In the genomic region with DNA sequence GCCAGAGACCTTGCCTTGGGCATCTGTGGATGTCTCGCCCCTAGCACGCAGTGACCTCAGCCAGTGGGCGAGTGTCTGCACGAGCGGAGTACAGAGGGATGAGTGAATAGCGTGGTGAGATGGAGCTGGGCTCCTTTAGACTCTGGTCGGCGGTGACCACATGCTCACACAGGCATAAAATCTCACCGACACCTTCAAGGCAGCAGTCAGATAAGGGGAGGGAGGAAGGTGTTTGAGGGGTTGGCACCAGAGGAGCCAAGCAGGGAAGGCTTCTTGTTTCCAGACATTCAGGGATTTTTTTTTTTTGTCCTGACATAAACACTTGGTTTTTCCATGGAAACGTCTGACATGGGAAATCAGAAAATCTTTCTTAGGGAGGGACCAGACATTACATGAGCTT, we compare ENCODE assay signal across 11 cellular contexts. TPM values are rescaled to one million over a fixed set of nuclear protein-coding genes. Genes with fewer than 3 reads are reported as not detected.
DNase-seq lines count a peak whose midpoint lies in the region; ATAC-seq and TF ChIP-seq lines count a peak whose summit lies in the region.
"Had no signal": no experiment of that assay in that cellular context is flagged by ENCODE, and none has a peak within 500 bp of the region (broad histone marks: within the 10 kb centered on the region; RNA-seq: fewer than 3 reads in every experiment).

No MANE protein-coding gene starts in this region.

- H3K9me3 ChIP-seq in fibroblast of lung (ENCODE audit: control insufficient read depth, insufficient read depth, low read depth, low read length) (no peaks in the 10 kb centered on the region), vagina (no peaks in the 10 kb centered on the region)
- H3K9me3 ChIP-seq: SJSA1 had no signal

- no peak overlapping the region for H3K4me3 Mint-ChIP-seq in osteocyte (ENCODE audit: unreplicated experiment)

- intact Hi-C loops in vagina (cut with DNase I) = no loop called here

- CTCF ChIA-PET in GM10248 (lab: Yijun Ruan, JAX) = interaction anchor here (1.2 to 1.4 kb wide), 2 partner anchors 14 to 17 kb away, joined by 3 read pairs; no protein-coding TSS in a partner anchor

- DNase-seq in DMS53 (lab: John Stamatoyannopoulos, UW) (peak; percentile 39), DMS53 treated with DMSO at 0.1 percent for 48 hours (lab: John Stamatoyannopoulos, UW; ENCODE audit: unreplicated experiment) (no peak), fibroblast of lung (ENCODE audit: low read depth in 2 of 2) (peak; percentile 30 to 56), osteocyte (ENCODE audit: extremely low spot score, unreplicated experiment) (no peak), vagina (ENCODE audit: extremely low spot score in 2 of 2) (no peak), C1 segment of cervical spinal cord (lab: John Stamatoyannopoulos, UW) (no peak), GM10248 (ENCODE audit: extremely low spot score) (no peak)

- H3K36me3 Mint-ChIP-seq in osteocyte (ENCODE audit: unreplicated experiment) = no peaks in the 10 kb centered on the region

- peak overlapping the region; percentile 69 for H3K27ac ChIP-seq in fibroblast of lung (ENCODE audit: insufficient read depth, low read length)
- peak overlapping the region; percentile 62 for H3K27ac ChIP-seq in vagina
- H3K27ac ChIP-seq: 22Rv1, cardiac muscle cell, SJSA1 had no signal

- peaks cover 5% of the 10 kb centered on the region for H3K9me3 Mint-ChIP-seq in osteocyte (ENCODE audit: unreplicated experiment)

- peaks cover 27% of the 10 kb centered on the region for H3K4me1 Mint-ChIP-seq in osteocyte (ENCODE audit: unreplicated experiment)

- H4K20me1 ChIP-seq in fibroblast of lung (ENCODE audit: control insufficient read depth, extremely low read depth, insufficient read depth, low read length) = no peaks in the 10 kb centered on the region

- H3K36me3 ChIP-seq in fibroblast of lung (ENCODE audit: control insufficient read depth, insufficient read depth, low read length) (no peaks in the 10 kb centered on the region), vagina (no peaks in the 10 kb centered on the region)
- H3K36me3 ChIP-seq: cardiac muscle cell, SJSA1 had no signal

- peak overlapping the region; percentile 0 for H3K9ac ChIP-seq in fibroblast of lung (ENCODE audit: insufficient read depth, low read length)

- H3K27ac Mint-ChIP-seq in osteocyte (ENCODE audit: unreplicated experiment) = peak overlapping the region; percentile 93

- H3K79me2 ChIP-seq in fibroblast of lung (ENCODE audit: control insufficient read depth, insufficient read depth, low read length) = no peaks in the 10 kb centered on the region

- H3K4me3 ChIP-seq in fibroblast of lung (replicated peaks in 1 of 4; ENCODE audit: control extremely low read depth in 1 of 4, insufficient read depth in 1 of 4, low read depth in 3 of 4, low read length in 4 of 4) (no peak overlapping the region), vagina (no peak overlapping the region)
- H3K4me3 ChIP-seq: cardiac muscle cell, SJSA1 had no signal

- no peak for ATAC-seq in GM18505 (IDR thresholded peaks at IDR 0.05; ENCODE audit: unreplicated experiment)

- peaks cover 22% of the 10 kb centered on the region for H3K4me1 ChIP-seq in fibroblast of lung (ENCODE audit: control insufficient read depth, extremely low read depth, insufficient read depth, low read length)
- peaks cover 29% of the 10 kb centered on the region for H3K4me1 ChIP-seq in vagina
- H3K4me1 ChIP-seq: SJSA1 had no signal

- no peaks in the 10 kb centered on the region for H3K27me3 Mint-ChIP-seq in osteocyte (ENCODE audit: unreplicated experiment)

- TF ChIP-seq CTCF in fibroblast of lung (conservative IDR thresholded peaks at IDR 0.05 in 1 of 2, IDR thresholded peaks at IDR 0.05 in 1 of 2; ENCODE audit: low read depth in 1 of 2, low read length in 2 of 2) (no peak), osteocyte (IDR thresholded peaks at IDR 0.05) (no peak), vagina (IDR thresholded peaks at IDR 0.05) (no peak), GM10248 (IDR thresholded peaks at IDR 0.05; ENCODE audit: control extremely low read depth, extremely low read depth, low read depth, missing control alignments) (no peak)

- H3K27me3 ChIP-seq in fibroblast of lung (ENCODE audit: control insufficient read depth, insufficient read depth, low read length) = no peaks in the 10 kb centered on the region
- H3K27me3 ChIP-seq in vagina = no peaks in the 10 kb centered on the region
- H3K27me3 ChIP-seq: cardiac muscle cell, SJSA1 had no signal

- TF ChIP-seq POLR2A in vagina (IDR thresholded peaks at IDR 0.05) (no peak), GM18505 (IDR thresholded peaks at IDR 0.05; ENCODE audit: borderline replicate concordance, extremely low read depth, insufficient read depth, insufficient read length) (no peak)

- peak overlapping the region; percentile 19 for H3K4me2 ChIP-seq in fibroblast of lung (ENCODE audit: extremely low read depth, insufficient read depth, low read length)

- POLR2A ChIA-PET in GM10248 (lab: Yijun Ruan, JAX) = no interaction called here

- peak overlapping the region; percentile 3 for H2AFZ ChIP-seq in fibroblast of lung (ENCODE audit: low read length)

RNA-seq across cellular contexts. Expression of a gene that starts 35.8 kb away (rescaled TPM):
- total RNA-seq in fibroblast of lung (0.17 and 0.77 TPM in 2 replicates), osteocyte (0.11 TPM in 1 of 2 replicates, not detected in the other), vagina (0.25 TPM)
- 0.33 and 1.5 TPM in 2 replicates for polyA plus RNA-seq in fibroblast of lung
- polyA plus RNA-seq in fibroblast of lung (2012) = 0.48 and 1.6 TPM in 2 replicates
- 0.82 and 2.8 TPM in 2 replicates for polyA minus RNA-seq in fibroblast of lung (ENCODE audit: low replicate concordance)
- total RNA-seq: SJSA1 had no signal

Comparison
In these comparisons a context has a peak if more than half of its experiments do, and no peak if none do; other contexts are left out.
1. DNase-seq: peak in DMS53 (single experiment) and fibroblast of lung (2 of 2); none in DMS53 treated with DMSO at 0.1 percent for 48 hours (single experiment), osteocyte (single experiment), vagina (0 of 2), C1 segment of cervical spinal cord (0 of 14) and GM10248 (single experiment).